In genomic region chr4:100525689-100526088, GRCh38 we compare ENCODE assay signal across 30 cellular contexts. TPM values are rescaled to one million over a fixed set of nuclear protein-coding genes. Genes with fewer than 3 reads are reported as not detected.
A peak's percentile ranks its signal among the peaks of the same experiment; 100 is the strongest.
DNase-seq lines count a peak whose midpoint lies in the region; ATAC-seq and FAIRE-seq lines count a peak whose summit lies in the region.
"Had no signal": no experiment of that assay in that cellular context is flagged by ENCODE, and none has a peak within 500 bp of the region (broad histone marks: within the 10 kb centered on the region; RNA-seq: fewer than 3 reads in every experiment).

No MANE protein-coding gene starts in this region.

- H3K27me3 ChIP-seq in subcutaneous abdominal adipose tissue (ENCODE audit: control insufficient read depth in 5 of 5, insufficient read depth in 4 of 5, low read length in 5 of 5), result no peaks in the 10 kb centered on the region

- no peaks in the 10 kb centered on the region for H3K36me3 ChIP-seq in subcutaneous abdominal adipose tissue (ENCODE audit: control insufficient read depth in 5 of 5, insufficient read depth in 5 of 5, low read length in 5 of 5)

- H3K27ac ChIP-seq in subcutaneous abdominal adipose tissue (ENCODE audit: low read depth, low read length), result peak overlapping the region; percentile 44
- H3K27ac ChIP-seq: A549, HL-60, KMS-11, PC-9 had no signal

- no peaks in the 10 kb centered on the region for H3K9me3 ChIP-seq in subcutaneous abdominal adipose tissue (ENCODE audit: control insufficient read depth in 5 of 5, low read length in 5 of 5)
- H3K9me3 ChIP-seq: A549 had no signal

- intact Hi-C loops in left ventricle myocardium superior (cut with micrococcal nuclease) (no loop called here), Right ventricle myocardium inferior (cut with DNase I) (no loop called here)

- peak; percentile 34 for ATAC-seq in left ventricle myocardium superior
- ATAC-seq in Right ventricle myocardium inferior, result no peak
- ATAC-seq: A549 had no signal

- peaks cover 0 to 4% (median 0%) of the 10 kb centered on the region in 5 donors for H3K4me1 ChIP-seq in subcutaneous abdominal adipose tissue (ENCODE audit: control insufficient read depth in 5 of 5, insufficient read depth in 5 of 5, low read length in 5 of 5)
- H3K4me1 ChIP-seq: A549 had no signal

- DNase-seq in left ventricle myocardium superior, result no peak
- no peak for DNase-seq in Right ventricle myocardium inferior (ENCODE audit: missing footprints)
- peak; percentile 58 to 66 for DNase-seq in lung microvascular endothelial cell (ENCODE audit: low read depth in 2 of 2)
- DNase-seq in dedifferentiated amniotic fluid mesenchymal stem cell (ENCODE audit: extremely low spot score), result no peak
- no peak for DNase-seq in DMS79 treated with DMSO at 0.1 percent for 48 hours (lab: John Stamatoyannopoulos, UW)
- no peak for DNase-seq in GDM1 (lab: John Stamatoyannopoulos, UW)
- DNase-seq: C1 segment of cervical spinal cord; CD4-positive, alpha-beta memory T cell; COR-L47; DMS53; NCI-H1048; NCI-H1417; NCI-H1694; NCI-H2029 treated with DMSO at 0.1 percent for 48 hours; NCI-H446 treated with DMSO at 0.1 percent for 48 hours; NCI-H526; NCI-H82; NK-92 treated with Interleukin-12 subunit alpha and Interleukin-12 subunit beta, amount 100 ng/mL, for 24 hours; PC-9; SHP77 had no signal

- no peak overlapping the region for H3K4me3 ChIP-seq in subcutaneous abdominal adipose tissue (ENCODE audit: low read depth in 1 of 5, low read length in 5 of 5)
- H3K4me3 ChIP-seq: A549, PC-9 had no signal

- no peak overlapping the region for H3K9ac ChIP-seq in subcutaneous abdominal adipose tissue (ENCODE audit: low read length in 5 of 5)
- H3K9ac ChIP-seq: KMS-11 had no signal

- FAIRE-seq in endometrium (lab: Jason Lieb, UNC), result peak; percentile 85
- FAIRE-seq: A549, G401.6, GM12891 had no signal

RNA-seq across cellular contexts. Expression of gene EMCN, which starts 7.9 kb away (rescaled TPM):
- 39.6 TPM for total RNA-seq in left ventricle myocardium superior
- 46.4 TPM for total RNA-seq in Right ventricle myocardium inferior
- 34.1 and 41.8 TPM in 2 replicates for total RNA-seq in lung microvascular endothelial cell
- total RNA-seq: CD4-positive, alpha-beta memory T cell; H4; PC-9; RPMI7951; SK-MEL-5 had no signal

Comparison
In these comparisons a context has a peak if more than half of its experiments do, and no peak if none do; other contexts are left out.
1. DNase-seq: peak in lung microvascular endothelial cell (2 of 2); none in left ventricle myocardium superior (single experiment), Right ventricle myocardium inferior (single experiment), dedifferentiated amniotic fluid mesenchymal stem cell (single experiment), DMS79 treated with DMSO at 0.1 percent for 48 hours (single experiment) and GDM1 (single experiment).